In the genomic region with DNA sequence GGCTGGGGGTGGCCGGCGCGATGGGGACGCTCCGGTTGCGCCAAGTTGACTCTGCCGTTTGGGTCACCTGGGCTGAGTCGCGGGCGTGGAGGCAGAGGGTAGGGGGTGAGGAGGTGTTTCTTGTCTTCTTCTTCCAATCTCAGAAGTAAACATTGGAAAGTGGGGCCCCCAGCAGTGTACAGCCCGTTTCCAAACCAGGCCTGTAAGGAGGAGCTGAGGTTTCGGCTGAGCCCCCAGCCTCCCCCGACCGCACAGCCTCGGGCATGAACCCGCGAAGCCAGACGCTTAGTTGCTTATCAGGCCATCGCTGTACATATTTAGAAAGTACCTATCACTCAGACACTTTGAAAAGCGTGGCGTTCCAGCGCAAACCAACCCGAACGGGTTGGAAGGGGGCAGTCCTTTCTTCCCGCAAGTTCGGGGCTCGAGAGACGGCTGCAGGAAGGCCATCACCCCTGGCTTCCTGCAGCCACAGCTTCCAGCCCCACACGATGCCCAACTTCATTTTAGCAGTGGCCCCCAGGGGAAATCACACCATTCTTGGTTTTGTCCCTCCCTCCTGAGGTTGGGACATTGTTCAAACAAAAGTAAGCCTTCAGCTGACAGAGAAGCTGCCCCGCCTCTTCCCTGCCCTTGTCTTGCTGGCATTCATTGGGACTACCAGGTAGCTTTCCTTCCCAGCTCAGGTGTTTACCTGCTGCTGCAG, we compare ENCODE assay signal across 8 cellular contexts.
A peak's percentile ranks its signal among the peaks of the same experiment; 100 is the strongest.
DNase-seq lines count a peak whose midpoint lies in the region; ATAC-seq, FAIRE-seq and TF ChIP-seq lines count a peak whose summit lies in the region.

No MANE protein-coding gene starts in this region.

- H3K27ac Mint-ChIP-seq in CD14-positive monocyte (peak overlapping the region in 5 of 7 donors; percentile 12 to 63 (median 46)), naive B cell (peak overlapping the region; percentile 14 to 79 (median 62))

- H3K9me3 Mint-ChIP-seq in CD14-positive monocyte: peaks cover 0 to 12% (median 4%) of the 10 kb centered on the region in 7 donors
- peaks cover 0 to 1% (median 0%) of the 10 kb centered on the region in 7 donors for H3K9me3 Mint-ChIP-seq in naive B cell

- no peaks in the 10 kb centered on the region for H3K27me3 ChIP-seq in duodenal mucosa (ENCODE audit: control insufficient read depth in 1 of 2, insufficient read depth in 2 of 2, low read length in 2 of 2)

- peaks cover 13 to 17% of the 10 kb centered on the region in 2 donors for H3K36me3 Mint-ChIP-seq in CD14-positive monocyte
- no peaks in the 10 kb centered on the region for H3K36me3 Mint-ChIP-seq in naive B cell

- TF ChIP-seq CTCF in CD14-positive monocyte (IDR thresholded peaks at IDR 0.05) (no peak), GM10248 (IDR thresholded peaks at IDR 0.05; ENCODE audit: control extremely low read depth, extremely low read depth, low read depth, missing control alignments) (no peak)

- CTCF ChIA-PET in GM10248 (lab: Yijun Ruan, JAX): interaction anchor here (0.9 to 3.2 kb wide), 6 partner anchors 10 to 261 kb away, joined by 3 to 21 read pairs (median 3); no protein-coding TSS in a partner anchor

- H3K4me3 Mint-ChIP-seq in CD14-positive monocyte: peak overlapping the region; percentile 73 to 89
- H3K4me3 Mint-ChIP-seq in naive B cell: peak overlapping the region; percentile 76 to 92 (median 83)

- H3K9me3 ChIP-seq in duodenal mucosa (ENCODE audit: control insufficient read depth in 1 of 2, low read length in 2 of 2): no peaks in the 10 kb centered on the region

- H3K36me3 ChIP-seq in duodenal mucosa (ENCODE audit: control insufficient read depth in 1 of 2, insufficient read depth in 2 of 2, low read length in 2 of 2): no peaks in the 10 kb centered on the region

- H3K27me3 Mint-ChIP-seq in CD14-positive monocyte (ENCODE audit: low read depth in 3 of 3) (peaks cover 16 to 35% (median 30%) of the 10 kb centered on the region in 3 donors), naive B cell (no peaks in the 10 kb centered on the region)

- DNase-seq in CD14-positive monocyte (ENCODE audit: low spot score) (no peak), T-helper 1 cell (peak in 3 of 5 donors; percentile 14 to 30 (median 18)), naive B cell (no peak), RCC 7860 (ENCODE audit: low spot score) (no peak), GM10248 (ENCODE audit: extremely low spot score) (no peak), NCI-H1930 (lab: John Stamatoyannopoulos, UW) (no peak)

- peak overlapping the region; percentile 46 to 63 for H3K4me3 ChIP-seq in duodenal mucosa (ENCODE audit: low read depth in 1 of 2, low read length in 2 of 2)

- no peak for FAIRE-seq in RCC 7860 (lab: Jason Lieb, UNC)

- intact Hi-C loops in CD14-positive monocyte (cut with micrococcal nuclease): no loop called here

- H3K4me1 ChIP-seq in duodenal mucosa (ENCODE audit: control insufficient read depth in 1 of 2, insufficient read depth in 2 of 2, low read length in 2 of 2): peaks cover 18 to 21% of the 10 kb centered on the region in 2 donors

- peak overlapping the region; percentile 37 for H3K27ac ChIP-seq in duodenal mucosa (ENCODE audit: low read depth, low read length)

- H3K9ac ChIP-seq in duodenal mucosa (ENCODE audit: low read depth in 1 of 2, low read length in 2 of 2): peak overlapping the region; percentile 45 to 48

- peak; percentile 47 to 53 for ATAC-seq in naive B cell (ENCODE audit: low read depth in 2 of 2)
- no peak for ATAC-seq in HG03342 (IDR thresholded peaks at IDR 0.05; ENCODE audit: unreplicated experiment)

- POLR2A ChIA-PET in GM10248 (lab: Yijun Ruan, JAX): interaction anchor here (0.7 kb wide), 1 partner anchor 45 kb away, joined by 7 read pairs; no protein-coding TSS in a partner anchor

- H3K4me1 Mint-ChIP-seq in CD14-positive monocyte (peaks cover 39% of the 10 kb centered on the region), naive B cell (peaks cover 29 to 50% (median 47%) of the 10 kb centered on the region in 3 donors)

Comparison
In these comparisons a context has a peak if more than half of its experiments do, and no peak if none do; other contexts are left out.
1. DNase-seq: peak in T-helper 1 cell (3 of 5); none in CD14-positive monocyte (single experiment), naive B cell (single experiment), RCC 7860 (single experiment), GM10248 (single experiment) and NCI-H1930 (0 of 2).